ENCODE assay signal across 8 cellular contexts in genomic region chr21:42010507-42011493, GRCh38. TPM values are rescaled to one million over a fixed set of nuclear protein-coding genes. Genes with fewer than 3 reads are reported as not detected.
DNase-seq lines count a peak whose midpoint lies in the region; ATAC-seq, FAIRE-seq and TF ChIP-seq lines count a peak whose summit lies in the region.

No MANE protein-coding gene starts in this region.

- intact Hi-C loops in Right ventricle myocardium inferior (cut with DNase I), result loop anchor here (2.0 kb wide), 1 partner anchor 58 kb away; no protein-coding TSS in a partner anchor
- intact Hi-C loops in cardiac septum (cut with DNase I), result loop anchor here (5.0 kb wide), 1 partner anchor 102 kb away; no protein-coding TSS in a partner anchor

- ATAC-seq in Right ventricle myocardium inferior, result peak; percentile 23

- no peak for FAIRE-seq in urothelium cell line (lab: Jason Lieb, UNC)

- H3K9me3 Mint-ChIP-seq in HFFc6, result no peaks in the 10 kb centered on the region

- TF ChIP-seq CTCF in HFFc6 (IDR thresholded peaks at IDR 0.05), result peak; percentile 45; the same call in 1 of the 2 replicates
- no peak for TF ChIP-seq CTCF in NB4 (IDR thresholded peaks at IDR 0.05; ENCODE audit: low read depth, low read length)

- H3K4me1 Mint-ChIP-seq in HFFc6 (ENCODE audit: low read depth), result peaks cover 20% of the 10 kb centered on the region

- peaks cover 27% of the 10 kb centered on the region for H3K36me3 Mint-ChIP-seq in HFFc6 (ENCODE audit: low read depth)

- H3K36me3 ChIP-seq in muscle layer of duodenum (ENCODE audit: control insufficient read depth in 1 of 2, insufficient read depth in 2 of 2, low read length in 2 of 2), result peaks cover 0 to 6% of the 10 kb centered on the region in 2 donors

- H3K27me3 Mint-ChIP-seq in HFFc6 (ENCODE audit: insufficient read depth), result peaks cover 7% of the 10 kb centered on the region

- DNase-seq in Right ventricle myocardium inferior (ENCODE audit: missing footprints) (peak; percentile 77), cardiac septum (ENCODE audit: low spot score) (no peak), HFFc6 (no peak), NB4 (ENCODE audit: low read depth) (peak; percentile 55), epithelial cell of prostate (ENCODE audit: low read depth, low spot score) (no peak), urothelium cell line (ENCODE audit: low spot score) (peak; percentile 31)
- peak; percentile 30 for DNase-seq in activated CD4-positive, alpha-beta T cell treated with anti-CD3 and anti-CD28 coated beads for 48 hours

- peak overlapping the region; percentile 98 for H3K27ac Mint-ChIP-seq in HFFc6

- H3K4me3 ChIP-seq in NB4 (ENCODE audit: low read depth, low read length) (peak overlapping the region; percentile 61), muscle layer of duodenum (ENCODE audit: low read depth in 1 of 2, low read length in 2 of 2) (peak overlapping the region; percentile 30 to 75)

- no peaks in the 10 kb centered on the region for H3K4me1 ChIP-seq in muscle layer of duodenum (ENCODE audit: control insufficient read depth in 1 of 2, insufficient read depth in 2 of 2, low read length in 2 of 2)

- peak overlapping the region; percentile 90 for H3K4me3 Mint-ChIP-seq in HFFc6

- peak overlapping the region; percentile 83 for H3K27ac ChIP-seq in epithelial cell of prostate
- peak overlapping the region; percentile 33 for H3K27ac ChIP-seq in muscle layer of duodenum (ENCODE audit: low read length)

- TF ChIP-seq POLR2A in NB4 (IDR thresholded peaks at IDR 0.05; ENCODE audit: extremely low read depth, insufficient read length), result peak; percentile 75

- no peaks in the 10 kb centered on the region for H3K9me3 ChIP-seq in muscle layer of duodenum (ENCODE audit: control insufficient read depth in 1 of 2, low read length in 2 of 2)

- H3K27me3 ChIP-seq in muscle layer of duodenum (ENCODE audit: low read depth, low read length), result no peaks in the 10 kb centered on the region

RNA-seq across cellular contexts. Expression of gene ZBTB21, which starts 0.6 kb away (rescaled TPM):
- total RNA-seq in Right ventricle myocardium inferior (6.1 TPM), cardiac septum (7.8 TPM)
- total RNA-seq in HFFc6 (2021; fragmentation: NEBNext Ultra II Directional; extraction: Animal tissue kit (Norgen Biotek cat#: 25700)), result 10 to 100 TPM; 16.6 to 19.5 (median 18.9) TPM

RNA-seq across cellular contexts. Expression of gene C2CD2, which starts 57.0 kb away (rescaled TPM):
- total RNA-seq in Right ventricle myocardium inferior, result 7.0 TPM
- total RNA-seq in cardiac septum, result 7.7 TPM
- 10 to 100 TPM; 14.4 to 19.9 (median 17.2) TPM for total RNA-seq in HFFc6 (2021; fragmentation: NEBNext Ultra II Directional; extraction: Animal tissue kit (Norgen Biotek cat#: 25700))

Comparison
In these comparisons a context has a peak if more than half of its experiments do, and no peak if none do; other contexts are left out.
1. DNase-seq: peak in Right ventricle myocardium inferior (single experiment), NB4 (single experiment), activated CD4-positive, alpha-beta T cell treated with anti-CD3 and anti-CD28 coated beads for 48 hours (single experiment) and urothelium cell line (single experiment); none in cardiac septum (single experiment), HFFc6 (single experiment) and epithelial cell of prostate (single experiment).